Comparison of ENCODE assay signal across 8 cellular contexts in the genomic region with DNA sequence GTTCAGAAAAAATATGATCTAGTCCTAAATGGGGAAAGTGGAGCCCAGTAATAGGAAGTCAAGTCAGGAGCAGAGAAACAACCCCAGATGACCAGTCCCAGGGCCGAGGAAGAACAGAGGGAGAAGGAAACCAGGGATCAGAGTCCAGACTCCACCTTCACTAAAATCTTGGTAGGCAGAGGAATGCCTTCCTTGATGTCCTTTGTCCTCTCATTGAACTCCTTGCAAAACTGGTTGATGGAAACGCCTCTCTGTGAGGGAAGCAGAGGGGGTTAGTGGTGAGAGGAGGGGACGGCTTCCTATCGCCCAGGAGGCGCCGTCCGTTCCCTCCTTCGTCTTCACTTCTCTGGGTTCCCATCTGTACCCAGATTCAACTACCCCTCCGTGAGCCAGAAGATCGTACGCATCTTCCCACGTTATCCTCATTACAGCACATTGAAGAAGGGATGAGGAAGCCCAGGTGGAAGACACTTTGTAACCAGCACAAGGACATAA. TPM values are rescaled to one million over a fixed set of nuclear protein-coding genes. Genes with fewer than 3 reads are reported as not detected.
DNase-seq lines count a peak whose midpoint lies in the region; ATAC-seq and TF ChIP-seq lines count a peak whose summit lies in the region.

No MANE protein-coding gene starts in this region.

- H3K27me3 ChIP-seq in BJ (ENCODE audit: control insufficient read depth, insufficient read depth, low read length) (no peaks in the 10 kb centered on the region), KMS-11 (ENCODE audit: insufficient read depth, low read depth) (peaks cover 33% of the 10 kb centered on the region)

- POLR2A ChIA-PET in BJ (lab: Charles Lee): no interaction called here
- POLR2A ChIA-PET in naive thymus-derived CD8-positive, alpha-beta T cell (lab: Charles Lee): interaction anchor here (0.6 to 1.7 kb wide), 17 partner anchors 9 to 1514 kb away, joined by 3 to 13 read pairs (median 4); a partner anchor contains a TSS

- H3K36me3 ChIP-seq in BJ (ENCODE audit: control insufficient read depth, insufficient read depth, low read length): peaks cover 8% of the 10 kb centered on the region
- no peaks in the 10 kb centered on the region for H3K36me3 ChIP-seq in KMS-11 (ENCODE audit: insufficient read depth)

- H3K27ac ChIP-seq in KMS-11 (peak overlapping the region; percentile 43), coronary artery (peak overlapping the region; percentile 76 to 80)

- peak overlapping the region; percentile 93 for H3K4me2 ChIP-seq in KMS-11

- H3K9me3 Mint-ChIP-seq in naive thymus-derived CD8-positive, alpha-beta T cell: peaks cover 0 to 9% (median 3%) of the 10 kb centered on the region in 9 donors

- H3K4me1 Mint-ChIP-seq in naive thymus-derived CD8-positive, alpha-beta T cell: peaks cover 5 to 16% (median 9%) of the 10 kb centered on the region in 4 donors

- DNase-seq in BJ (ENCODE audit: low read depth): no peak
- no peak for DNase-seq in coronary artery (ENCODE audit: low spot score)
- no peak for DNase-seq in naive thymus-derived CD8-positive, alpha-beta T cell
- no peak for DNase-seq in effector CD8-positive, alpha-beta T cell (lab: John Stamatoyannopoulos, UW)
- no peak for DNase-seq in GM20000 (ENCODE audit: low spot score)

- H2AFZ ChIP-seq in KMS-11 (ENCODE audit: low read depth): peak overlapping the region; percentile 90

- H3K36me3 Mint-ChIP-seq in naive thymus-derived CD8-positive, alpha-beta T cell: peaks cover 2 to 32% (median 4%) of the 10 kb centered on the region in 3 donors

- H3K79me2 ChIP-seq in KMS-11 (ENCODE audit: insufficient read depth, low read depth): 0 out of 2 replicates have a peak, but pooled peaks cover 8% of the 10 kb centered on the region

- H3K27ac Mint-ChIP-seq in naive thymus-derived CD8-positive, alpha-beta T cell: peak overlapping the region; percentile 24 to 99 (median 96)

- CTCF ChIA-PET in BJ (lab: Yijun Ruan, JAX): interaction anchor here (0.7 to 22.5 kb wide), 19 partner anchors 8 to 240 kb away, joined by 3 to 400 read pairs (median 5); a partner anchor contains a TSS

- ATAC-seq in naive thymus-derived CD8-positive, alpha-beta T cell: no peak
- ATAC-seq in HG02588 (IDR thresholded peaks at IDR 0.05; ENCODE audit: unreplicated experiment): no peak
- ATAC-seq in GM19328 (IDR thresholded peaks at IDR 0.05; ENCODE audit: unreplicated experiment): no peak

- H3K27me3 Mint-ChIP-seq in naive thymus-derived CD8-positive, alpha-beta T cell: peaks cover 0 to 5% (median 0%) of the 10 kb centered on the region in 5 donors

- H3K9ac ChIP-seq in KMS-11: peak overlapping the region; percentile 90

- no peak for TF ChIP-seq CTCF in BJ (IDR thresholded peaks at IDR 0.05; ENCODE audit: insufficient read depth, low read depth, low read length)
- TF ChIP-seq CTCF in KMS-11 (conservative IDR thresholded peaks at IDR 0.05; ENCODE audit: low read depth, low read length): no peak
- no peak for TF ChIP-seq CTCF in coronary artery (IDR thresholded peaks at IDR 0.05)
- no peak for TF ChIP-seq CTCF in GM20000 (IDR thresholded peaks at IDR 0.05; ENCODE audit: extremely low read depth, missing control alignments)

- H3K4me3 ChIP-seq in BJ (ENCODE audit: low read depth, low read length) (peak overlapping the region; percentile 75), KMS-11 (IDR thresholded peaks at IDR 0.05; ENCODE audit: insufficient read depth, low read depth, low read length) (no peak overlapping the region), coronary artery (peak overlapping the region; percentile 80)

- no peaks in the 10 kb centered on the region for H4K20me1 ChIP-seq in KMS-11 (ENCODE audit: insufficient read depth)

- peaks cover 7% of the 10 kb centered on the region for H3K4me1 ChIP-seq in KMS-11 (ENCODE audit: low read depth, poor library complexity, severe bottlenecking)

- peak overlapping the region; percentile 87 to 96 (median 92) for H3K4me3 Mint-ChIP-seq in naive thymus-derived CD8-positive, alpha-beta T cell

RNA-seq across cellular contexts. Expression of a gene that starts 0.6 kb away (rescaled TPM):
- polyA plus RNA-seq in BJ (2011; rRNA removed): 52.7 and 54.5 TPM in 2 replicates
- polyA minus RNA-seq in BJ (2011; rRNA and poly(A)+ RNA removed): 11.8 and 17.9 TPM in 2 replicates
- total RNA-seq in naive thymus-derived CD8-positive, alpha-beta T cell: 10 to 100 TPM; 24.8 to 24.9 TPM
- 10 to 100 TPM; 86.9 to 98.2 (median 87.9) TPM for polyA plus RNA-seq in naive thymus-derived CD8-positive, alpha-beta T cell

RNA-seq across cellular contexts. Expression of a gene that starts 17.2 kb away (rescaled TPM):
- polyA plus RNA-seq in BJ (2011; rRNA removed): 0.43 and 0.72 TPM in 2 replicates
- polyA minus RNA-seq in BJ (2011; rRNA and poly(A)+ RNA removed): 0.19 and 1.2 TPM in 2 replicates
- total RNA-seq in naive thymus-derived CD8-positive, alpha-beta T cell: not detected
- not detected for polyA plus RNA-seq in naive thymus-derived CD8-positive, alpha-beta T cell

RNA-seq across cellular contexts. Expression of a gene that starts 28.6 kb away (rescaled TPM):
- polyA plus RNA-seq in BJ (2011; rRNA removed): 4.9 and 8.0 TPM in 2 replicates
- polyA minus RNA-seq in BJ (2011; rRNA and poly(A)+ RNA removed): 15.5 TPM in 2 replicates
- total RNA-seq in naive thymus-derived CD8-positive, alpha-beta T cell: 10 to 100 TPM; 15.0 to 16.3 TPM
- polyA plus RNA-seq in naive thymus-derived CD8-positive, alpha-beta T cell: 1 to 10 TPM; 2.7 to 4.1 (median 3.4) TPM

RNA-seq across cellular contexts. Expression of a gene that starts 42.2 kb away (rescaled TPM):
- polyA plus RNA-seq in BJ (2011; rRNA removed): 49.5 and 85.2 TPM in 2 replicates
- polyA minus RNA-seq in BJ (2011; rRNA and poly(A)+ RNA removed): 41.9 and 55.1 TPM in 2 replicates
- 10 to 100 TPM; 20.0 to 23.7 TPM for total RNA-seq in naive thymus-derived CD8-positive, alpha-beta T cell
- 10 to 100 TPM; 20.0 to 25.4 (median 20.5) TPM for polyA plus RNA-seq in naive thymus-derived CD8-positive, alpha-beta T cell
